8 cellular contexts compared by ENCODE assay signal in genomic region chr1:116151739-116152576, GRCh38. TPM values are rescaled to one million over a fixed set of nuclear protein-coding genes. Genes with fewer than 3 reads are reported as not detected.
DNase-seq lines count a peak whose midpoint lies in the region; ATAC-seq and TF ChIP-seq lines count a peak whose summit lies in the region.

No MANE protein-coding gene starts in this region.

- H3K9me3 Mint-ChIP-seq in MCF 10A (ENCODE audit: unreplicated experiment), result no peaks in the 10 kb centered on the region

- H3K4me1 Mint-ChIP-seq in MCF 10A (ENCODE audit: insufficient read depth, unreplicated experiment), result peaks cover 4% of the 10 kb centered on the region

- 10% methylated on average over 45 of the region's 46 CpGs for WGBS in smooth muscle cell (ENCODE audit: low lambda C conversion rate)

- no peaks in the 10 kb centered on the region for H4K20me1 ChIP-seq in smooth muscle cell (ENCODE audit: low read depth)

- H3K4me3 Mint-ChIP-seq in MCF 10A (ENCODE audit: unreplicated experiment), result peak overlapping the region; percentile 20

- no peaks in the 10 kb centered on the region for H3K36me3 Mint-ChIP-seq in MCF 10A (ENCODE audit: insufficient read depth, unreplicated experiment)

- intact Hi-C loops in MCF 10A (cut with micrococcal nuclease), result loop anchor here (1.0 to 10.0 kb wide), 3 partner anchors 190 to 333 kb away; partner anchors contain the start of gene ATP1A1

- H3K79me2 ChIP-seq in smooth muscle cell (ENCODE audit: low read depth), result no peaks in the 10 kb centered on the region

- BruUV-seq in MCF 10A (replicated peaks; lab: Mats Ljungman, UMichigan), result no TSS peak

- CTCF ChIA-PET in MCF 10A (lab: Yijun Ruan, JAX), result interaction anchor here (0.6 to 10.8 kb wide), 29 partner anchors 9 to 1106 kb away, joined by 3 to 191 read pairs (median 4); no protein-coding TSS in a partner anchor

- no peaks in the 10 kb centered on the region for H3K9me3 ChIP-seq in smooth muscle cell (replicated peaks; ENCODE audit: low read depth)

- peak overlapping the region; percentile 56 for H3K4me3 ChIP-seq in smooth muscle cell

- H3K4me1 ChIP-seq in smooth muscle cell (ENCODE audit: low read depth), result no peaks in the 10 kb centered on the region

- no peak overlapping the region for H3K27ac Mint-ChIP-seq in MCF 10A (ENCODE audit: low read depth, unreplicated experiment)

- H2AFZ ChIP-seq in smooth muscle cell (ENCODE audit: low read depth), result peak overlapping the region; percentile 91

- H3K27ac ChIP-seq in smooth muscle cell (ENCODE audit: low read depth), result no peak overlapping the region

- DNase-seq in NCI-H2081 (lab: John Stamatoyannopoulos, UW) (peak; percentile 53 to 63), NCI-H2081 treated with DMSO at 0.1 percent for 48 hours (lab: John Stamatoyannopoulos, UW) (no peak), NCI-H1694 (lab: John Stamatoyannopoulos, UW) (peak; percentile 50), UCSD-AML1 (lab: John Stamatoyannopoulos, UW; ENCODE audit: unreplicated experiment) (peak; percentile 83), MCF 10A (ENCODE audit: unreplicated experiment) (peak; percentile 72), iPS-NIHi11 (ENCODE audit: low spot score) (peak; percentile 94), smooth muscle cell (lab: John Stamatoyannopoulos, UW; ENCODE audit: unreplicated experiment) (peak; percentile 45)

- no peaks in the 10 kb centered on the region for H3F3A ChIP-seq in smooth muscle cell (ENCODE audit: low read depth)

- H3K9ac ChIP-seq in smooth muscle cell (ENCODE audit: low read depth), result no peak overlapping the region

- H3K27me3 ChIP-seq in smooth muscle cell (ENCODE audit: low read depth), result no peaks in the 10 kb centered on the region

- peak overlapping the region; percentile 89 for H3K4me2 ChIP-seq in smooth muscle cell

- H3K36me3 ChIP-seq in smooth muscle cell (ENCODE audit: low read depth), result no peaks in the 10 kb centered on the region

- peak; percentile 88 for ATAC-seq in HG02938 (IDR thresholded peaks at IDR 0.05; ENCODE audit: unreplicated experiment)

- peak; percentile 90 for TF ChIP-seq CTCF in MCF 10A (IDR thresholded peaks at IDR 0.05; ENCODE audit: unreplicated experiment)
- TF ChIP-seq CTCF in smooth muscle cell (IDR thresholded peaks at IDR 0.05; ENCODE audit: borderline replicate concordance, insufficient read depth, poor library complexity, severe bottlenecking), result peak; percentile 83

- POLR2A ChIA-PET in MCF 10A (lab: Yijun Ruan, JAX), result interaction anchor here (3.4 kb wide), 1 partner anchor 224 kb away, joined by 24 read pairs; no protein-coding TSS in a partner anchor

- peaks cover 12% of the 10 kb centered on the region for H3K27me3 Mint-ChIP-seq in MCF 10A (ENCODE audit: insufficient read depth, unreplicated experiment)

RNA-seq across cellular contexts. Expression of gene MAB21L3, which starts 40.8 kb away (rescaled TPM):
- total RNA-seq in MCF 10A (2022) (2.5 and 2.8 TPM in 2 replicates), smooth muscle cell (0.09 and 0.13 TPM in 2 replicates)
- polyA plus RNA-seq in smooth muscle cell, result 0.26 and 0.58 TPM in 2 replicates
